ENCODE assay signal across 25 cellular contexts in the genomic region with DNA sequence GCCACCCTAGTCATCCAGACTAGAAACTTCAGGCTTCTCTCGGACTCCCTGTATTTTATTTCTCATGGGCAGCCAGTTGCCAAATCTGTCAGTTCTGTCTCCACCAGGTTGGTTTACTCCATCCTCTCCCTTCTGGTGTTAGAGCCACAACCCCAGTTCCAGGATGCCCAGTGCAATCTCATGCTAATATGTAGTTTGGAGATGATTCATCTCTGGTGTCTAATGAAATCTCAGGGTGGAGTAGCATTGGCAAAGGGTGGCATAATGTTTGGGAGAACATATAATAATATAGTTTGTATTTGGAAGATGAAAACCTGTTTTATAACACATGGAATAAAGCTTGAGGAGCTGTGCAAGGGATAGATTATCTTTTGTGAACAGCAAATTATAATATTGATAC. TPM values are rescaled to one million over a fixed set of nuclear protein-coding genes. Genes with fewer than 3 reads are reported as not detected.
DNase-seq lines count a peak whose midpoint lies in the region; ATAC-seq and TF ChIP-seq lines count a peak whose summit lies in the region.
"Had no signal": no experiment of that assay in that cellular context is flagged by ENCODE, and none has a peak within 500 bp of the region (broad histone marks: within the 10 kb centered on the region; RNA-seq: fewer than 3 reads in every experiment).

No MANE protein-coding gene starts in this region.

- TF ChIP-seq CTCF in mammary epithelial cell (conservative IDR thresholded peaks at IDR 0.05 in 1 of 2, IDR thresholded peaks at IDR 0.05 in 1 of 2; ENCODE audit: extremely low read depth in 1 of 2, insufficient read depth in 1 of 2, low read depth in 1 of 2, low read length in 2 of 2): no peak
- no peak for TF ChIP-seq CTCF in breast epithelium (IDR thresholded peaks at IDR 0.05)
- TF ChIP-seq CTCF in OCI-LY3 (IDR thresholded peaks at IDR 0.05; ENCODE audit: low read depth, low read length): no peak
- no peak for TF ChIP-seq CTCF in endodermal cell (conservative IDR thresholded peaks at IDR 0.05)
- TF ChIP-seq CTCF in lower lobe of right lung (IDR thresholded peaks at IDR 0.05): no peak
- TF ChIP-seq CTCF in left ventricle myocardium inferior (IDR thresholded peaks at IDR 0.05; ENCODE audit: borderline replicate concordance): no peak

- in situ Hi-C loops in mammary epithelial cell (cut with MboI; ENCODE audit: low sequenced_read_pairs in 2 of 2): no loop called here

- no peaks in the 10 kb centered on the region for H3K27me3 Mint-ChIP-seq in endodermal cell (ENCODE audit: insufficient read depth)

- dilution Hi-C loops in mammary epithelial cell (cut with HindIII; ENCODE audit: low sequenced_read_pairs): no loop called here

- no peak for ATAC-seq in lower lobe of right lung
- ATAC-seq: Right ventricle myocardium inferior had no signal

- H3K36me3 ChIP-seq in mammary epithelial cell (ENCODE audit: insufficient read depth, low read length) (no peaks in the 10 kb centered on the region), breast epithelium (no peaks in the 10 kb centered on the region), OCI-LY3 (replicated peaks; ENCODE audit: low read depth, low read length) (peaks cover 3% of the 10 kb centered on the region), endodermal cell (ENCODE audit: control insufficient read depth, insufficient read depth, low read length) (no peaks in the 10 kb centered on the region), lower lobe of right lung (peaks cover 4% of the 10 kb centered on the region), left ventricle myocardium inferior (peaks cover 4% of the 10 kb centered on the region)
- H3K36me3 ChIP-seq: MG63, SJSA1 had no signal

- H3K4me3 ChIP-seq in mammary epithelial cell (replicated peaks in 1 of 3; ENCODE audit: insufficient read depth in 1 of 3, low read depth in 2 of 3, low read length in 3 of 3) (no peak overlapping the region), breast epithelium (no peak overlapping the region), OCI-LY3 (ENCODE audit: low read length) (no peak overlapping the region), endodermal cell (ENCODE audit: low read length) (peak overlapping the region; percentile 28), lower lobe of right lung (no peak overlapping the region), left ventricle myocardium inferior (no peak overlapping the region)
- H3K4me3 ChIP-seq: MG63, SJSA1 had no signal

- H3K4me1 ChIP-seq in mammary epithelial cell (ENCODE audit: insufficient read depth, low read length): no peaks in the 10 kb centered on the region
- no peaks in the 10 kb centered on the region for H3K4me1 ChIP-seq in breast epithelium
- H3K4me1 ChIP-seq in OCI-LY3 (ENCODE audit: low read length): peaks cover 74% of the 10 kb centered on the region
- H3K4me1 ChIP-seq in endodermal cell (ENCODE audit: control insufficient read depth, insufficient read depth, low read length): no peaks in the 10 kb centered on the region
- peaks cover 70% of the 10 kb centered on the region for H3K4me1 ChIP-seq in lower lobe of right lung
- peaks cover 19% of the 10 kb centered on the region for H3K4me1 ChIP-seq in left ventricle myocardium inferior
- H3K4me1 ChIP-seq: SJSA1 had no signal

- no peak overlapping the region for H3K27ac Mint-ChIP-seq in endodermal cell

- no peak overlapping the region for H3K27ac ChIP-seq in mammary epithelial cell (ENCODE audit: insufficient read depth, low read depth, low read length)
- H3K27ac ChIP-seq in breast epithelium: no peak overlapping the region
- H3K27ac ChIP-seq in OCI-LY3 (ENCODE audit: low read length): no peak overlapping the region
- no peak overlapping the region for H3K27ac ChIP-seq in endodermal cell (ENCODE audit: low read depth, low read length)
- peak overlapping the region; percentile 83 for H3K27ac ChIP-seq in lower lobe of right lung
- no peak overlapping the region for H3K27ac ChIP-seq in left ventricle myocardium inferior (replicated peaks)
- H3K27ac ChIP-seq: C4-2B, SJSA1 had no signal

- no peak overlapping the region for H3K4me3 Mint-ChIP-seq in endodermal cell

- no peaks in the 10 kb centered on the region for H4K20me1 ChIP-seq in mammary epithelial cell (ENCODE audit: insufficient read depth, low read length)
- H4K20me1 ChIP-seq in OCI-LY3 (ENCODE audit: insufficient read depth, low read length): peaks cover 2% of the 10 kb centered on the region; the same call in 1 of the 2 replicates

- H3K27me3 ChIP-seq in mammary epithelial cell (ENCODE audit: insufficient read depth, low read length): no peaks in the 10 kb centered on the region
- no peaks in the 10 kb centered on the region for H3K27me3 ChIP-seq in breast epithelium
- H3K27me3 ChIP-seq in OCI-LY3 (ENCODE audit: low read depth, low read length): 0 out of 2 replicates have a peak, but pooled peaks cover 7% of the 10 kb centered on the region
- H3K27me3 ChIP-seq in endodermal cell (ENCODE audit: control insufficient read depth, insufficient read depth, low read length, poor library complexity, severe bottlenecking): no peaks in the 10 kb centered on the region
- H3K27me3 ChIP-seq in lower lobe of right lung (ENCODE audit: low read depth): no peaks in the 10 kb centered on the region
- no peaks in the 10 kb centered on the region for H3K27me3 ChIP-seq in left ventricle myocardium inferior (ENCODE audit: low read depth)
- H3K27me3 ChIP-seq: MG63, SJSA1 had no signal

- H3K4me2 ChIP-seq in mammary epithelial cell (ENCODE audit: insufficient read depth, low read depth, low read length): no peak overlapping the region
- H3K4me2 ChIP-seq in OCI-LY3 (ENCODE audit: low read length): peak overlapping the region; percentile 96; the same call in 1 of the 2 replicates

- H3K9me3 ChIP-seq in mammary epithelial cell (replicated peaks; ENCODE audit: insufficient read depth, low read length) (no peaks in the 10 kb centered on the region), breast epithelium (no peaks in the 10 kb centered on the region), OCI-LY3 (ENCODE audit: insufficient read depth, low read length) (no peaks in the 10 kb centered on the region), endodermal cell (ENCODE audit: control insufficient read depth, low read length) (peaks cover 10% of the 10 kb centered on the region), lower lobe of right lung (no peaks in the 10 kb centered on the region), left ventricle myocardium inferior (replicated peaks) (no peaks in the 10 kb centered on the region)
- H3K9me3 ChIP-seq: MG63, SJSA1 had no signal

- intact Hi-C loops in mammary epithelial cell (cut with micrococcal nuclease) (no loop called here), breast epithelium (cut with DNase I; ENCODE audit: low total_unique reads) (no loop called here), lower lobe of right lung (cut with DNase I) (no loop called here), left ventricle myocardium inferior (cut with micrococcal nuclease) (no loop called here)

- no peak overlapping the region for H2AFZ ChIP-seq in mammary epithelial cell (ENCODE audit: low read depth, low read length)
- H2AFZ ChIP-seq in OCI-LY3 (ENCODE audit: low read depth, low read length): no peak overlapping the region

- BruUV-seq in mammary epithelial cell (replicated peaks; lab: Mats Ljungman, UMichigan): no TSS peak

- peaks cover 10% of the 10 kb centered on the region for H3K4me1 Mint-ChIP-seq in endodermal cell

- WGBS in mammary epithelial cell (ENCODE audit: low coverage, missing lambda C conversion rate): 91% methylated on average over 1 of the region's 1 CpG
- WGBS in endodermal cell (ENCODE audit: insufficient coverage in 1 of 2, insufficient read length in 1 of 2), 2 experiments: 100% methylated on average over 1 of the region's 1 CpG

- H3K79me2 ChIP-seq in mammary epithelial cell (ENCODE audit: insufficient read depth, low read length): no peaks in the 10 kb centered on the region
- H3K79me2 ChIP-seq in OCI-LY3 (ENCODE audit: low read length): no peaks in the 10 kb centered on the region

- TF ChIP-seq POLR2A in breast epithelium (IDR thresholded peaks at IDR 0.05): no peak

- no peak overlapping the region for H3K9ac ChIP-seq in mammary epithelial cell (ENCODE audit: insufficient read depth, low read length)
- H3K9ac ChIP-seq in OCI-LY3 (ENCODE audit: low read length): no peak overlapping the region
- H3K9ac ChIP-seq in endodermal cell (ENCODE audit: extremely low read depth, low read length, poor library complexity, severe bottlenecking): no peak overlapping the region

- CTCF ChIA-PET in mammary epithelial cell (lab: Charles Lee; ENCODE audit: low non-redundant PET): no interaction called here

- peaks cover 8% of the 10 kb centered on the region for H3K9me3 Mint-ChIP-seq in endodermal cell

- DNase-seq in mammary epithelial cell (peak; percentile 21), breast epithelium (ENCODE audit: low spot score in 2 of 2) (no peak), endodermal cell (no peak), lower lobe of right lung (no peak), left ventricle myocardium inferior (no peak)
- DNase-seq in stimulated activated naive CD4-positive, alpha-beta T cell (lab: John Stamatoyannopoulos, UW): no peak
- no peak for DNase-seq in stimulated activated CD4-positive, alpha-beta T cell treated with anti-CD3 and anti-CD28 coated beads, Interleukin-4, amount 100 ng/mL, for 1 hour
- DNase-seq: DMS53; EL; H7; MG63; NCI-H1694; NCI-H2081; NCI-H2171; NCI-H345; NCI-H524; NCI-H774; NK-92 treated with Interleukin-12 subunit alpha and Interleukin-12 subunit beta, amount 100 ng/mL, for 24 hours; OCI-M1 had no signal

- peaks cover 8% of the 10 kb centered on the region for H3K36me3 Mint-ChIP-seq in endodermal cell (ENCODE audit: low read depth)

RNA-seq across cellular contexts. Expression of a gene that starts 30.2 kb away (rescaled TPM):
- total RNA-seq in mammary epithelial cell: not detected
- polyA plus RNA-seq in mammary epithelial cell: not detected
- not detected for polyA minus RNA-seq in mammary epithelial cell
- under 1 TPM in 2 of 3 donors, not detected in 1; 0.16 to 0.66 TPM for total RNA-seq in breast epithelium
- not detected for total RNA-seq in endodermal cell
- polyA plus RNA-seq in endodermal cell (2013, experiment 1 of 2): not detected
- polyA plus RNA-seq in endodermal cell (2013, experiment 2 of 2): not detected
- total RNA-seq in lower lobe of right lung: 13.7 TPM
- total RNA-seq in left ventricle myocardium inferior: not detected
- total RNA-seq: A172, H7, Right ventricle myocardium inferior, SJSA1 had no signal
- polyA plus RNA-seq: AG04450 had no signal
